Comparison of ENCODE assay signal across 9 cellular contexts in genomic region chr5:128537999-128538248, GRCh38. TPM values are rescaled to one million over a fixed set of nuclear protein-coding genes. Genes with fewer than 3 reads are reported as not detected.
DNase-seq lines count a peak whose midpoint lies in the region; ATAC-seq and TF ChIP-seq lines count a peak whose summit lies in the region.
"Had no signal": no experiment of that assay in that cellular context is flagged by ENCODE, and none has a peak within 500 bp of the region (broad histone marks: within the 10 kb centered on the region; RNA-seq: fewer than 3 reads in every experiment).

Gene FBN2 (minus strand): TSS chr5:128538245. CDS start chr5:128537603, 642 bp downstream.

- H3K27me3 ChIP-seq in right atrium auricular region (peaks cover 0 to 8% of the 10 kb centered on the region in 2 donors), sigmoid colon (peaks cover 15 to 65% (median 49%) of the 10 kb centered on the region in 3 donors)

- peaks cover 0 to 31% of the 10 kb centered on the region in 2 donors for H3K4me1 ChIP-seq in right atrium auricular region
- H3K4me1 ChIP-seq in sigmoid colon, result peaks cover 0 to 30% (median 26%) of the 10 kb centered on the region in 4 donors

- no peak for TF ChIP-seq CTCF in VCaP (conservative IDR thresholded peaks at IDR 0.05)
- no peak for TF ChIP-seq CTCF in right atrium auricular region (IDR thresholded peaks at IDR 0.05)
- TF ChIP-seq CTCF in sigmoid colon (IDR thresholded peaks at IDR 0.05), result no peak

- TF ChIP-seq POLR2A in sigmoid colon (IDR thresholded peaks at IDR 0.05), result no peak

- intact Hi-C loops in sigmoid colon (cut with DNase I), result no loop called here

- H3K9me3 ChIP-seq in right atrium auricular region (no peaks in the 10 kb centered on the region), sigmoid colon (no peaks in the 10 kb centered on the region)

- H3K36me3 ChIP-seq in right atrium auricular region, result no peaks in the 10 kb centered on the region
- no peaks in the 10 kb centered on the region for H3K36me3 ChIP-seq in sigmoid colon

- DNase-seq in right atrium auricular region (ENCODE audit: low spot score) (no peak), sigmoid colon (no peak), NCI-H446 (lab: John Stamatoyannopoulos, UW) (no peak), GM19238 (ENCODE audit: insufficient read length, low spot score) (no peak)
- DNase-seq: activated naive CD4-positive, alpha-beta T cell treated with anti-CD3 and anti-CD28 coated beads, Interleukin-2, amount 50 U/mL, for 16 hours had no signal

- ATAC-seq in HG03432 (IDR thresholded peaks at IDR 0.05; ENCODE audit: unreplicated experiment) (no peak), HG03025 (IDR thresholded peaks at IDR 0.05; ENCODE audit: low FRiP score, unreplicated experiment) (no peak)

- H3K4me3 ChIP-seq in GM08714 (ENCODE audit: low read length) (peak within 1 kb of the TSS; percentile 37), right atrium auricular region (peak within 1 kb of the TSS; percentile 47 to 59), sigmoid colon (peak within 1 kb of the TSS; percentile 25 to 59 (median 50))

- H3K27ac ChIP-seq in VCaP (peak within 1 kb of the TSS; percentile 14; the same call in 1 of the 2 replicates), right atrium auricular region (peak within 1 kb of the TSS; percentile 70 to 80), sigmoid colon (peak within 1 kb of the TSS in 2 of 4 donors; percentile 50 to 78)

- WGBS in sigmoid colon, 2 donors, result 2% methylated on average over 26 of the region's 26 CpGs

- no peak for TF ChIP-seq EP300 in sigmoid colon (IDR thresholded peaks at IDR 0.05)

RNA-seq across cellular contexts. Expression of gene FBN2, which starts in this region (rescaled TPM):
- total RNA-seq in right atrium auricular region (1 to 10 TPM; 1.1 to 4.6 TPM), sigmoid colon (1 to 10 TPM in 1 of 4 donors, under 1 TPM in 3; 0.36 to 2.0 (median 0.52) TPM)
- polyA plus RNA-seq in sigmoid colon, result under 1 TPM in 2 of 3 donors, not detected in 1; 0.23 to 0.52 TPM
